20 cellular contexts compared by ENCODE assay signal in the genomic region with DNA sequence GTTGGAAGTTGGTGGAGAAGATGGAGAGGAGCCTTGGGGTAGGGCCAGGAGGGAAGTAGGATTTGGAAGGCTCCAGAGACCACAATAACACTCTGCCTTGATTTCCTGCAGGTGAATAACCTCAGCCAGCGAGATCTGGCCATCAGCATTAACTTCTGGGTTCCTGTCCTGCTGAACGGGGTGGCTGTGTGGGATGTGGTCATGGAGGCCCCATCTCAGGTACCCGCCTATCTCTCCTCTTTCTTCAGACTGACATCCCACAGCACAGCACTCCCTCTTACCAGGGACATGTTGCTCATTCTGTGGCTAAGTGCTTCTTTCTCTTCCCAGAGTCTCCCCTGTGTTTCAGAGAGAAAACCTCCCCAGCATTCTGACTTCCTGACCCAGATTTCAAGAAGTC. TPM values are rescaled to one million over a fixed set of nuclear protein-coding genes. Genes with fewer than 3 reads are reported as not detected.
A peak's percentile ranks its signal among the peaks of the same experiment; 100 is the strongest.
DNase-seq lines count a peak whose midpoint lies in the region; ATAC-seq and TF ChIP-seq lines count a peak whose summit lies in the region.
"Had no signal": no experiment of that assay in that cellular context is flagged by ENCODE, and none has a peak within 500 bp of the region (broad histone marks: within the 10 kb centered on the region; RNA-seq: fewer than 3 reads in every experiment).

No MANE protein-coding gene starts in this region.

- no peak overlapping the region for H3K9ac ChIP-seq in MM.1S (ENCODE audit: low read length)

- no peaks in the 10 kb centered on the region for H3F3A ChIP-seq in MM.1S (ENCODE audit: insufficient read depth, low read length)

- no peak overlapping the region for H3K27ac ChIP-seq in MM.1S (ENCODE audit: low read length)
- H3K27ac ChIP-seq: PC-9, RWPE1 had no signal

- DNase-seq in activated CD4-positive, alpha-beta memory T cell treated with anti-CD3 and anti-CD28 coated beads, Interleukin-2, amount 10 ng/mL, durations not matched to agents 7 days and 5 days, result peak; percentile 21
- DNase-seq in activated CD4-positive, alpha-beta memory T cell treated with anti-CD3 and anti-CD28 coated beads for 36 hours, result no peak
- DNase-seq in MM.1S, result no peak
- peak; percentile 20 for DNase-seq in chondrocyte (ENCODE audit: low spot score)
- peak; percentile 58 for DNase-seq in natural killer cell treated with Interleukin-12 subunit alpha and Interleukin-12 subunit beta and Interleukin-15 and Interleukin-18, amount 100 ng/mL, for 72 hours (ENCODE audit: low spot score)
- DNase-seq in ecto neural progenitor cell (ENCODE audit: low spot score), result no peak
- no peak for DNase-seq in NCI-H748 (lab: John Stamatoyannopoulos, UW; ENCODE audit: unreplicated experiment)
- DNase-seq: COR-L47, DMS 273 treated with DMSO at 0.1 percent for 48 hours, KG1, NCI-H1417, NCI-H187 treated with DMSO at 0.1 percent for 48 hours, NCI-H2227 treated with DMSO at 0.1 percent for 48 hours, NCI-H524 treated with DMSO at 0.1 percent for 48 hours, PC-9 had no signal

- H3K9me2 ChIP-seq in MM.1S (replicated peaks; ENCODE audit: insufficient read depth, low read length), result no peaks in the 10 kb centered on the region

- peak overlapping the region; percentile 21 for H3K27ac Mint-ChIP-seq in activated CD4-positive, alpha-beta memory T cell treated with anti-CD3 and anti-CD28 coated beads, Interleukin-2, amount 10 ng/mL, durations not matched to agents 7 days and 5 days
- no peak overlapping the region for H3K27ac Mint-ChIP-seq in activated CD4-positive, alpha-beta memory T cell treated with anti-CD3 and anti-CD28 coated beads for 36 hours
- no peak overlapping the region for H3K27ac Mint-ChIP-seq in chondrocyte (ENCODE audit: unreplicated experiment)
- peak overlapping the region in 1 of 2 donors; percentile 44 for H3K27ac Mint-ChIP-seq in natural killer cell treated with Interleukin-12 subunit alpha and Interleukin-12 subunit beta and Interleukin-15 and Interleukin-18, amount 100 ng/mL, for 72 hours
- H3K27ac Mint-ChIP-seq: B cell had no signal

- H3K27me3 ChIP-seq in MM.1S (replicated peaks; ENCODE audit: insufficient read depth, low read length), result no peaks in the 10 kb centered on the region

- no peaks in the 10 kb centered on the region for H3K36me3 ChIP-seq in MM.1S (replicated peaks; ENCODE audit: insufficient read depth, low read length)

- H3K9me3 ChIP-seq in MM.1S (replicated peaks; ENCODE audit: insufficient read depth, low read length), result no peaks in the 10 kb centered on the region

- H2AFZ ChIP-seq in MM.1S (ENCODE audit: low read length), result 0 out of 2 replicates have a peak overlapping the region, but pooled peaks have one; percentile 3
- H2AFZ ChIP-seq: PC-9 had no signal

- intact Hi-C loops in activated CD4-positive, alpha-beta memory T cell treated with anti-CD3 and anti-CD28 coated beads for 36 hours (cut with micrococcal nuclease), result no loop called here

- H3K4me1 ChIP-seq in MM.1S (ENCODE audit: low read length), result no peaks in the 10 kb centered on the region

- no peaks in the 10 kb centered on the region for H3K79me2 ChIP-seq in MM.1S (ENCODE audit: low read length)

- peaks cover 13% of the 10 kb centered on the region for H3K36me3 Mint-ChIP-seq in activated CD4-positive, alpha-beta memory T cell treated with anti-CD3 and anti-CD28 coated beads, Interleukin-2, amount 10 ng/mL, durations not matched to agents 7 days and 5 days (ENCODE audit: low read depth)
- H3K36me3 Mint-ChIP-seq in activated CD4-positive, alpha-beta memory T cell treated with anti-CD3 and anti-CD28 coated beads for 36 hours, result peaks cover 4% of the 10 kb centered on the region
- H3K36me3 Mint-ChIP-seq in chondrocyte (ENCODE audit: low read depth), result no peaks in the 10 kb centered on the region
- no peaks in the 10 kb centered on the region for H3K36me3 Mint-ChIP-seq in natural killer cell treated with Interleukin-12 subunit alpha and Interleukin-12 subunit beta and Interleukin-15 and Interleukin-18, amount 100 ng/mL, for 72 hours

- H3K27me3 Mint-ChIP-seq in activated CD4-positive, alpha-beta memory T cell treated with anti-CD3 and anti-CD28 coated beads, Interleukin-2, amount 10 ng/mL, durations not matched to agents 7 days and 5 days, result peaks cover 10% of the 10 kb centered on the region
- peaks cover 10% of the 10 kb centered on the region for H3K27me3 Mint-ChIP-seq in activated CD4-positive, alpha-beta memory T cell treated with anti-CD3 and anti-CD28 coated beads for 36 hours
- peaks cover 43% of the 10 kb centered on the region for H3K27me3 Mint-ChIP-seq in chondrocyte (ENCODE audit: low read depth)
- H3K27me3 Mint-ChIP-seq in natural killer cell treated with Interleukin-12 subunit alpha and Interleukin-12 subunit beta and Interleukin-15 and Interleukin-18, amount 100 ng/mL, for 72 hours, result no peaks in the 10 kb centered on the region

- H3K4me3 ChIP-seq in MM.1S (ENCODE audit: low read length), result no peak overlapping the region
- H3K4me3 ChIP-seq: PC-9 had no signal

- H3K4me3 Mint-ChIP-seq in activated CD4-positive, alpha-beta memory T cell treated with anti-CD3 and anti-CD28 coated beads, Interleukin-2, amount 10 ng/mL, durations not matched to agents 7 days and 5 days, result no peak overlapping the region
- no peak overlapping the region for H3K4me3 Mint-ChIP-seq in activated CD4-positive, alpha-beta memory T cell treated with anti-CD3 and anti-CD28 coated beads for 36 hours
- H3K4me3 Mint-ChIP-seq in chondrocyte (ENCODE audit: unreplicated experiment), result no peak overlapping the region
- H3K4me3 Mint-ChIP-seq in natural killer cell treated with Interleukin-12 subunit alpha and Interleukin-12 subunit beta and Interleukin-15 and Interleukin-18, amount 100 ng/mL, for 72 hours, result peak overlapping the region; percentile 21
- H3K4me3 Mint-ChIP-seq: B cell had no signal

- peaks cover 11% of the 10 kb centered on the region for H3K9me3 Mint-ChIP-seq in activated CD4-positive, alpha-beta memory T cell treated with anti-CD3 and anti-CD28 coated beads, Interleukin-2, amount 10 ng/mL, durations not matched to agents 7 days and 5 days
- no peaks in the 10 kb centered on the region for H3K9me3 Mint-ChIP-seq in activated CD4-positive, alpha-beta memory T cell treated with anti-CD3 and anti-CD28 coated beads for 36 hours
- peaks cover 1% of the 10 kb centered on the region for H3K9me3 Mint-ChIP-seq in chondrocyte (ENCODE audit: low read depth)
- H3K9me3 Mint-ChIP-seq in natural killer cell treated with Interleukin-12 subunit alpha and Interleukin-12 subunit beta and Interleukin-15 and Interleukin-18, amount 100 ng/mL, for 72 hours, result no peaks in the 10 kb centered on the region

- TF ChIP-seq CTCF in MM.1S (IDR thresholded peaks at IDR 0.05; ENCODE audit: low read length) (no peak), chondrocyte (IDR thresholded peaks at IDR 0.05) (no peak)

- POLR2A ChIA-PET in activated CD4-positive, alpha-beta memory T cell treated with anti-CD3 and anti-CD28 coated beads, Interleukin-2, amount 10 ng/mL, durations not matched to agents 7 days and 5 days (lab: Charles Lee), result interaction anchor here (1.6 to 2.1 kb wide), 2 partner anchors 8 to 243 kb away, joined by 4 to 8 read pairs; partner anchors contain the start of gene FUS
- POLR2A ChIA-PET in activated CD4-positive, alpha-beta memory T cell treated with anti-CD3 and anti-CD28 coated beads for 36 hours (lab: Charles Lee), result no interaction called here

- CTCF ChIA-PET in activated CD4-positive, alpha-beta memory T cell treated with anti-CD3 and anti-CD28 coated beads, Interleukin-2, amount 10 ng/mL, durations not matched to agents 7 days and 5 days (lab: Charles Lee), result no interaction called here
- CTCF ChIA-PET in activated CD4-positive, alpha-beta memory T cell treated with anti-CD3 and anti-CD28 coated beads for 36 hours (lab: Charles Lee), result no interaction called here

- H3K4me2 ChIP-seq in MM.1S (ENCODE audit: low read depth, low read length), result peak overlapping the region; percentile 14; the same call in 1 of the 2 replicates
- H3K4me2 ChIP-seq: PC-9 had no signal

- H3K4me1 Mint-ChIP-seq in activated CD4-positive, alpha-beta memory T cell treated with anti-CD3 and anti-CD28 coated beads, Interleukin-2, amount 10 ng/mL, durations not matched to agents 7 days and 5 days, result peaks cover 55% of the 10 kb centered on the region
- peaks cover 25% of the 10 kb centered on the region for H3K4me1 Mint-ChIP-seq in activated CD4-positive, alpha-beta memory T cell treated with anti-CD3 and anti-CD28 coated beads for 36 hours (ENCODE audit: low read depth)
- H3K4me1 Mint-ChIP-seq in chondrocyte (ENCODE audit: low read depth), result no peaks in the 10 kb centered on the region
- H3K4me1 Mint-ChIP-seq in natural killer cell treated with Interleukin-12 subunit alpha and Interleukin-12 subunit beta and Interleukin-15 and Interleukin-18, amount 100 ng/mL, for 72 hours (ENCODE audit: low read depth in 2 of 2), result peaks cover 51 to 60% of the 10 kb centered on the region in 2 donors
- H3K4me1 Mint-ChIP-seq: B cell had no signal

- no peak for ATAC-seq in natural killer cell treated with Interleukin-12 subunit alpha and Interleukin-12 subunit beta and Interleukin-15 and Interleukin-18, amount 100 ng/mL, for 72 hours
- ATAC-seq in HG03135 (IDR thresholded peaks at IDR 0.05; ENCODE audit: unreplicated experiment), result no peak
- ATAC-seq: HepG2 had no signal

- H4K20me1 ChIP-seq in MM.1S (ENCODE audit: insufficient read depth, low read length), result no peaks in the 10 kb centered on the region

RNA-seq across cellular contexts. Expression of gene COX6A2, which starts 4.9 kb away (rescaled TPM):
- total RNA-seq in activated CD4-positive, alpha-beta memory T cell treated with anti-CD3 and anti-CD28 coated beads, Interleukin-2, amount 10 ng/mL, durations not matched to agents 7 days and 5 days, result not detected
- total RNA-seq in activated CD4-positive, alpha-beta memory T cell treated with anti-CD3 and anti-CD28 coated beads for 36 hours, result not detected
- not detected in 3 replicates for total RNA-seq in chondrocyte
- total RNA-seq in natural killer cell treated with Interleukin-12 subunit alpha and Interleukin-12 subunit beta and Interleukin-15 and Interleukin-18, amount 100 ng/mL, for 72 hours, result not detected
- total RNA-seq: A172, B cell, HepG2, PC-9 had no signal

RNA-seq across cellular contexts. Expression of gene ZNF843, which starts 19.3 kb away (rescaled TPM):
- total RNA-seq in activated CD4-positive, alpha-beta memory T cell treated with anti-CD3 and anti-CD28 coated beads, Interleukin-2, amount 10 ng/mL, durations not matched to agents 7 days and 5 days, result under 1 TPM in 1 of 2 experiments, not detected in 1; 0.13 TPM
- total RNA-seq in activated CD4-positive, alpha-beta memory T cell treated with anti-CD3 and anti-CD28 coated beads for 36 hours, result under 1 TPM; 0.17 to 0.19 TPM
- 2.3 to 3.7 TPM (median 2.8 TPM) in 3 replicates for total RNA-seq in chondrocyte
- under 1 TPM in 1 of 2 donors, not detected in 1; 0.17 TPM for total RNA-seq in natural killer cell treated with Interleukin-12 subunit alpha and Interleukin-12 subunit beta and Interleukin-15 and Interleukin-18, amount 100 ng/mL, for 72 hours
- total RNA-seq: A172, HepG2 had no signal

RNA-seq across cellular contexts. Expression of gene ITGAD, which starts 30.1 kb away (rescaled TPM):
- not detected for total RNA-seq in activated CD4-positive, alpha-beta memory T cell treated with anti-CD3 and anti-CD28 coated beads, Interleukin-2, amount 10 ng/mL, durations not matched to agents 7 days and 5 days
- total RNA-seq in activated CD4-positive, alpha-beta memory T cell treated with anti-CD3 and anti-CD28 coated beads for 36 hours, result not detected
- total RNA-seq in chondrocyte, result not detected in 3 replicates
- under 1 TPM in 1 of 2 donors, not detected in 1; 0.47 TPM for total RNA-seq in natural killer cell treated with Interleukin-12 subunit alpha and Interleukin-12 subunit beta and Interleukin-15 and Interleukin-18, amount 100 ng/mL, for 72 hours
- total RNA-seq: A172, B cell, HepG2, PC-9 had no signal

RNA-seq across cellular contexts. Expression of gene ARMC5, which starts 36.1 kb away (rescaled TPM):
- total RNA-seq in activated CD4-positive, alpha-beta memory T cell treated with anti-CD3 and anti-CD28 coated beads, Interleukin-2, amount 10 ng/mL, durations not matched to agents 7 days and 5 days, result 10 to 100 TPM; 10.1 to 12.0 TPM
- total RNA-seq in activated CD4-positive, alpha-beta memory T cell treated with anti-CD3 and anti-CD28 coated beads for 36 hours, result 1 to 10 TPM; 5.5 to 6.4 TPM
- total RNA-seq in chondrocyte, result 12.2 to 13.2 TPM (median 12.4 TPM) in 3 replicates
- 10 to 100 TPM; 31.6 to 36.0 TPM for total RNA-seq in natural killer cell treated with Interleukin-12 subunit alpha and Interleukin-12 subunit beta and Interleukin-15 and Interleukin-18, amount 100 ng/mL, for 72 hours

RNA-seq across cellular contexts. Expression of gene TGFB1I1, which starts 48.7 kb away (rescaled TPM):
- under 1 TPM; 0.25 to 0.38 TPM for total RNA-seq in activated CD4-positive, alpha-beta memory T cell treated with anti-CD3 and anti-CD28 coated beads, Interleukin-2, amount 10 ng/mL, durations not matched to agents 7 days and 5 days
- 1 to 10 TPM in 1 of 2 experiments, under 1 TPM in 1; 0.80 to 1.1 TPM for total RNA-seq in activated CD4-positive, alpha-beta memory T cell treated with anti-CD3 and anti-CD28 coated beads for 36 hours
- 124 to 224 TPM (median 221 TPM) in 3 replicates for total RNA-seq in chondrocyte
- total RNA-seq in natural killer cell treated with Interleukin-12 subunit alpha and Interleukin-12 subunit beta and Interleukin-15 and Interleukin-18, amount 100 ng/mL, for 72 hours, result under 1 TPM; 0.55 to 0.75 TPM

Comparison
In these comparisons a context has a peak if more than half of its experiments do, and no peak if none do; other contexts are left out.
1. DNase-seq: peak in activated CD4-positive, alpha-beta memory T cell treated with anti-CD3 and anti-CD28 coated beads, Interleukin-2, amount 10 ng/mL, durations not matched to agents 7 days and 5 days (single experiment), chondrocyte (single experiment) and natural killer cell treated with Interleukin-12 subunit alpha and Interleukin-12 subunit beta and Interleukin-15 and Interleukin-18, amount 100 ng/mL, for 72 hours (single experiment); none in activated CD4-positive, alpha-beta memory T cell treated with anti-CD3 and anti-CD28 coated beads for 36 hours (single experiment), MM.1S (single experiment), ecto neural progenitor cell (single experiment) and NCI-H748 (single experiment).